In genomic region chr2:3301001-3301400, GRCh38 we compare ENCODE assay signal across 16 cellular contexts.
"Had no signal": no experiment of that assay in that cellular context is flagged by ENCODE, and none has a peak within 500 bp of the region (broad histone marks: within the 10 kb centered on the region; RNA-seq: fewer than 3 reads in every experiment).

No MANE protein-coding gene starts in this region.

- H3K4me1 ChIP-seq: uterus had no signal

- H3K4me3 Mint-ChIP-seq: endodermal cell; immature natural killer cell; naive thymus-derived CD4-positive, alpha-beta T cell; stimulated activated naive CD8-positive, alpha-beta T cell treated with anti-CD3 and anti-CD28 coated beads, Interleukin-15, Interleukin-2, amounts not matched to agents 100 ng/mL and 50 ng/mL, for 24 hours; T-helper 1 cell treated with Interleukin-12 subunit alpha and Interleukin-12 subunit beta and Interleukin-4 antibody, amounts not matched to agents 30 μg/mL and 1 μg/mL, for 36 hours had no signal

- H3K9me3 Mint-ChIP-seq: endodermal cell; immature natural killer cell; naive thymus-derived CD4-positive, alpha-beta T cell; stimulated activated naive CD8-positive, alpha-beta T cell treated with anti-CD3 and anti-CD28 coated beads, Interleukin-15, Interleukin-2, amounts not matched to agents 100 ng/mL and 50 ng/mL, for 24 hours; T-helper 1 cell treated with Interleukin-12 subunit alpha and Interleukin-12 subunit beta and Interleukin-4 antibody, amounts not matched to agents 30 μg/mL and 1 μg/mL, for 36 hours had no signal

- H3K36me3 ChIP-seq: transverse colon, uterus had no signal

- H3K4me3 ChIP-seq: gastroesophageal sphincter, transverse colon, uterus had no signal

- H3K27me3 Mint-ChIP-seq: naive thymus-derived CD4-positive, alpha-beta T cell; stimulated activated naive CD8-positive, alpha-beta T cell treated with anti-CD3 and anti-CD28 coated beads, Interleukin-15, Interleukin-2, amounts not matched to agents 100 ng/mL and 50 ng/mL, for 24 hours had no signal

- H3K27me3 ChIP-seq: gastroesophageal sphincter, transverse colon, uterus had no signal

- DNase-seq: activated CD4-positive, alpha-beta T cell treated with anti-CD3 and anti-CD28 coated beads, Interleukin-2, amount 50 U/mL, for 1 hour; activated CD8-positive, alpha-beta memory T cell treated with anti-CD3 and anti-CD28 coated beads for 24 hours; activated CD8-positive, alpha-beta memory T cell treated with anti-CD3 and anti-CD28 coated beads, Interleukin-2, amount 50 U/mL, for 48 hours; activated naive CD4-positive, alpha-beta T cell treated with anti-CD3 and anti-CD28 coated beads, Interleukin-2, amount 50 U/mL, for 16 hours; activated T-cell treated with anti-CD3 and anti-CD28 coated beads, Interleukin-2, amount 50 U/mL, for 48 hours; caudate nucleus; endodermal cell; immature natural killer cell; mesenchymal stem cell; naive thymus-derived CD4-positive, alpha-beta T cell; retina; transverse colon; uterus had no signal

- H3K9me3 ChIP-seq: gastroesophageal sphincter, transverse colon, uterus had no signal

- H3K27ac ChIP-seq: gastroesophageal sphincter, transverse colon, uterus had no signal

- H3K27ac Mint-ChIP-seq: endodermal cell; stimulated activated naive CD8-positive, alpha-beta T cell treated with anti-CD3 and anti-CD28 coated beads, Interleukin-15, Interleukin-2, amounts not matched to agents 100 ng/mL and 50 ng/mL, for 24 hours; T-helper 1 cell treated with Interleukin-12 subunit alpha and Interleukin-12 subunit beta and Interleukin-4 antibody, amounts not matched to agents 30 μg/mL and 1 μg/mL, for 36 hours had no signal
